Comparison of ENCODE assay signal across 8 cellular contexts in the genomic region with DNA sequence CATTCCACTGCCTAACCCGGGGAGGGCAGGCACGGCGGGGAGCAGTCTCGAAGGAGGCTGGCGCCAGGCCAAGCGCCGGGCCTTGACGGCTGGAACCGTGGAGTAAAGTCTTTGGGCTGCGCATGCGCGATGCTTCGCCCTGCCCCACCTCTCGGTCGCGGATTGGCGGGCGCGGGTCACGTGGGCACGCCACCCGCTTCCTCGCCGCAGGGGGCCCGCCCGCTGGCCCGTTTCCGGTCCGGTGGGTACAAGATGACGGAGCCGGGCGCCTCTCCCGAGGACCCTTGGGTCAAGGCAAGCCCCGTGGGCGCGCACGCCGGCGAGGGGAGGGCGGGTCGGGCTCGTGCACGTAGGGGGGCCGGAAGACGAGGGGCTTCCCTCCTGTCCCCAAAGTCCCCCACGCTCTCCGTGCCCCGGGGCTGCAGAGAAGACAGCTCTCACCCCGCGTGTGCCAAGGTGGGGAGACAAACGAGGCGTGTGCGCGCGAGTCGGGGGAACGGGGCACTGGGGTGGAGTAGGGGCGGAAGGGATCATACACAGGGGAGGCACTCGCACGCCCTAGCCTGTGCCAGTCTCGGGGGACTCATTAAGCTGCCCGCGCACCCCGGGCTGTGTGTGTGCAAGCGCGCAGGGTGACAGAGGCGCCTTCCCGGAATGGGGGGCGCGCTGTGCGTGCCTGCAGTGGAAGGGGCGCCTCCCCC. TPM values are rescaled to one million over a fixed set of nuclear protein-coding genes. Genes with fewer than 3 reads are reported as not detected.
DNase-seq lines count a peak whose midpoint lies in the region; ATAC-seq lines count a peak whose summit lies in the region.

A gene with protein sequence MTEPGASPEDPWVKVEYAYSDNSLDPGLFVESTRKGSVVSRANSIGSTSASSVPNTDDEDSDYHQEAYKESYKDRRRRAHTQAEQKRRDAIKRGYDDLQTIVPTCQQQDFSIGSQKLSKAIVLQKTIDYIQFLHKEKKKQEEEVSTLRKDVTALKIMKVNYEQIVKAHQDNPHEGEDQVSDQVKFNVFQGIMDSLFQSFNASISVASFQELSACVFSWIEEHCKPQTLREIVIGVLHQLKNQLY (plus strand): TSS at position 228 of the 701 bp plus-strand sequence. CDS start 25 bp downstream, at position 253.

- peak within 1 kb of the TSS; percentile 94 for H3K27ac Mint-ChIP-seq in activated CD8-positive, alpha-beta memory T cell treated with anti-CD3 and anti-CD28 coated beads, Interleukin-2, amount 10 ng/mL, durations not matched to agents 7 days and 5 days

- no peaks in the 10 kb centered on the region for H3K27me3 Mint-ChIP-seq in activated CD8-positive, alpha-beta memory T cell treated with anti-CD3 and anti-CD28 coated beads, Interleukin-2, amount 10 ng/mL, durations not matched to agents 7 days and 5 days

- DNase-seq in AG20443 (ENCODE audit: low spot score), result peak; percentile 100
- peak; percentile 86 for DNase-seq in NOMO-1 treated with dmso at 0.1 percent for 144 hours (lab: John Stamatoyannopoulos, UW; ENCODE audit: unreplicated experiment)
- DNase-seq in activated CD8-positive, alpha-beta memory T cell treated with anti-CD3 and anti-CD28 coated beads, Interleukin-2, amount 10 ng/mL, durations not matched to agents 7 days and 5 days, result peak; percentile 94
- DNase-seq in mesenteric fat pad (ENCODE audit: low spot score), result peak; percentile 99
- DNase-seq in stimulated activated CD8-positive, alpha-beta memory T cell treated with anti-CD3 and anti-CD28 coated beads, Interleukin-12 subunit alpha, Interleukin-12 subunit beta, amount 100 ng/mL, for 4 hours (ENCODE audit: low read depth), result peak; percentile 87

- H3K4me3 ChIP-seq in HUES48 (ENCODE audit: low read depth, low read length) (peak within 1 kb of the TSS; percentile 88), endocrine pancreas (ENCODE audit: control insufficient read depth, insufficient read depth, low read length) (peak within 1 kb of the TSS; percentile 46)

- peak within 1 kb of the TSS; percentile 94 for H3K4me3 Mint-ChIP-seq in activated CD8-positive, alpha-beta memory T cell treated with anti-CD3 and anti-CD28 coated beads, Interleukin-2, amount 10 ng/mL, durations not matched to agents 7 days and 5 days

- no peaks in the 10 kb centered on the region for H3K9me3 Mint-ChIP-seq in activated CD8-positive, alpha-beta memory T cell treated with anti-CD3 and anti-CD28 coated beads, Interleukin-2, amount 10 ng/mL, durations not matched to agents 7 days and 5 days (ENCODE audit: low read depth)

- peaks cover 48% of the 10 kb centered on the region for H3K36me3 Mint-ChIP-seq in activated CD8-positive, alpha-beta memory T cell treated with anti-CD3 and anti-CD28 coated beads, Interleukin-2, amount 10 ng/mL, durations not matched to agents 7 days and 5 days

- ATAC-seq in GM19328 (IDR thresholded peaks at IDR 0.05; ENCODE audit: unreplicated experiment), result peak; percentile 53
- ATAC-seq in activated CD8-positive, alpha-beta memory T cell treated with anti-CD3 and anti-CD28 coated beads, Interleukin-2, amount 10 ng/mL, durations not matched to agents 7 days and 5 days, result peak; percentile 78

- H3K9ac ChIP-seq in HUES48 (ENCODE audit: low read depth, low read length) (peak within 1 kb of the TSS; percentile 72), endocrine pancreas (ENCODE audit: control insufficient read depth, insufficient read depth, low read length) (peak within 1 kb of the TSS; percentile 81)

- H3K27ac ChIP-seq in HUES48 (ENCODE audit: low read depth, low read length), result peak within 1 kb of the TSS; percentile 93

- peaks cover 60% of the 10 kb centered on the region for H3K36me3 ChIP-seq in HUES48 (ENCODE audit: control insufficient read depth, insufficient read depth, low read length)
- peaks cover 10% of the 10 kb centered on the region for H3K36me3 ChIP-seq in endocrine pancreas (ENCODE audit: control insufficient read depth, insufficient read depth, low read length)

- H3K4me1 Mint-ChIP-seq in activated CD8-positive, alpha-beta memory T cell treated with anti-CD3 and anti-CD28 coated beads, Interleukin-2, amount 10 ng/mL, durations not matched to agents 7 days and 5 days, result peaks cover 62% of the 10 kb centered on the region

- H3K9me3 ChIP-seq in HUES48 (ENCODE audit: control insufficient read depth, insufficient read depth, low read length) (no peaks in the 10 kb centered on the region), endocrine pancreas (ENCODE audit: control insufficient read depth, low read length) (no peaks in the 10 kb centered on the region)

- H3K4me1 ChIP-seq in HUES48 (ENCODE audit: control insufficient read depth, insufficient read depth, low read length), result peaks cover 8% of the 10 kb centered on the region; the same call in 1 of the 2 replicates
- no peaks in the 10 kb centered on the region for H3K4me1 ChIP-seq in endocrine pancreas (ENCODE audit: control insufficient read depth, insufficient read depth, low read length)

- CTCF ChIA-PET in activated CD8-positive, alpha-beta memory T cell treated with anti-CD3 and anti-CD28 coated beads, Interleukin-2, amount 10 ng/mL, durations not matched to agents 7 days and 5 days (lab: Charles Lee), result interaction anchor here (1.0 to 6.7 kb wide), 5 partner anchors 10 to 362 kb away, joined by 3 to 62 read pairs (median 5); a partner anchor contains a TSS

- H3K27me3 ChIP-seq in HUES48 (ENCODE audit: control insufficient read depth, insufficient read depth, low read length) (no peaks in the 10 kb centered on the region), endocrine pancreas (ENCODE audit: control insufficient read depth, insufficient read depth, low read length) (no peaks in the 10 kb centered on the region)

RNA-seq across cellular contexts. Expression of the gene that starts here (rescaled TPM):
- 10 to 100 TPM; 54.8 to 60.4 TPM for total RNA-seq in activated CD8-positive, alpha-beta memory T cell treated with anti-CD3 and anti-CD28 coated beads, Interleukin-2, amount 10 ng/mL, durations not matched to agents 7 days and 5 days
- total RNA-seq in mesenteric fat pad, result 50.6 TPM

Comparison
In these comparisons a context has a peak if more than half of its experiments do, and no peak if none do; other contexts are left out.
1. Peak in every context shown above with its lines: DNase-seq, ATAC-seq, H3K4me3 ChIP-seq and H3K27ac ChIP-seq.